3 cellular contexts compared by ENCODE assay signal in the genomic region with DNA sequence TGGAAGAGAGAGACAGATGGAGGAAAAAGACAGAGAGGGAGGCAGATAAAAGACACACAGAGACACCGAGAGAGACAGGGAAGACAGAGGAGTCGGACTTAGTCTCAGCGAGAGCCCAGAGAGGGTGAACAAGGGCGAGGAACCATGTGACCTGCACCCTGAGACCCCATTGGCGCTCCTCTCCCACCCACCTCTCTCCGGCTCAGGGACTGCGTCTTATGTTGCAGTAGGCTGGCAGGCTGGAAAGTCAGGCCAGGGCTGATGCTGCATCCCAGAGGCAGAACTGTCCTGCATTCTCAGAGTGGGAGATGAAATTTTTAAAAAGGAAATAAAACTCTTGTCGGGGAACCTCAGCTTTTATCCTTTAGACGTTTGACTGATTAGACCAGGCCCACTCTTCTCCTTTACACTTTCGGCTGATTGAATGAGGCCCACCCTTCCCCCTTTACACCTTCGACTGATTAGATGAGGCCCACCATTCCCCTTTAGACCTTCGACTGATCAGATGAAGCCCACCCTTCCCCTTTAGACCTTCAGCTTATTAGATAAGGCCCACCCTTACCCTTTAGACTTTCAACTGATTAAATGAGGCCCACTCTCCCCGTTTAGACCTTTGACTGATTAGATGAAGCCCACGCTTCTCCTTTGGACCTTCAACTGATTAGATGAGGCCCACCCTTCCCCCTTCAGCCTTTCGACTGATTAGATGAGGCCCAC.
TF ChIP-seq lines count a peak whose summit lies in the region.

No MANE protein-coding gene starts in this region.

TF ChIP-seq in SK-N-SH treated with all-trans-retinoic acid at 6 μM for 48 hours, 23 proteins besides CTCF, POLR2A, EP300 and RAD21:
- TF ChIP-seq ISL1 (CRISPR knock-in tag; IDR thresholded peaks at IDR 0.05): no peak
- no peak for TF ChIP-seq ZNF70 (CRISPR knock-in tag; IDR thresholded peaks at IDR 0.05)
- no peak for TF ChIP-seq RARB (CRISPR knock-in tag; IDR thresholded peaks at IDR 0.05)
- TF ChIP-seq, protein P1, sequence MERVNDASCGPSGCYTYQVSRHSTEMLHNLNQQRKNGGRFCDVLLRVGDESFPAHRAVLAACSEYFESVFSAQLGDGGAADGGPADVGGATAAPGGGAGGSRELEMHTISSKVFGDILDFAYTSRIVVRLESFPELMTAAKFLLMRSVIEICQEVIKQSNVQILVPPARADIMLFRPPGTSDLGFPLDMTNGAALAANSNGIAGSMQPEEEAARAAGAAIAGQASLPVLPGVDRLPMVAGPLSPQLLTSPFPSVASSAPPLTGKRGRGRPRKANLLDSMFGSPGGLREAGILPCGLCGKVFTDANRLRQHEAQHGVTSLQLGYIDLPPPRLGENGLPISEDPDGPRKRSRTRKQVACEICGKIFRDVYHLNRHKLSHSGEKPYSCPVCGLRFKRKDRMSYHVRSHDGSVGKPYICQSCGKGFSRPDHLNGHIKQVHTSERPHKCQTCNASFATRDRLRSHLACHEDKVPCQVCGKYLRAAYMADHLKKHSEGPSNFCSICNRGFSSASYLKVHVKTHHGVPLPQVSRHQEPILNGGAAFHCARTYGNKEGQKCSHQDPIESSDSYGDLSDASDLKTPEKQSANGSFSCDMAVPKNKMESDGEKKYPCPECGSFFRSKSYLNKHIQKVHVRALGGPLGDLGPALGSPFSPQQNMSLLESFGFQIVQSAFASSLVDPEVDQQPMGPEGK (CRISPR knock-in tag; IDR thresholded peaks at IDR 0.05; ENCODE audit: borderline replicate concordance): no peak
- TF ChIP-seq TSHZ2 (CRISPR knock-in tag; IDR thresholded peaks at IDR 0.05): no peak
- TF ChIP-seq GLIS3 (CRISPR knock-in tag; IDR thresholded peaks at IDR 0.05): no peak
- no peak for TF ChIP-seq BACH2 (CRISPR knock-in tag; IDR thresholded peaks at IDR 0.05; ENCODE audit: borderline replicate concordance)
- TF ChIP-seq OSR1 (CRISPR knock-in tag; IDR thresholded peaks at IDR 0.05): no peak
- no peak for TF ChIP-seq TOX (CRISPR knock-in tag; IDR thresholded peaks at IDR 0.05; ENCODE audit: borderline replicate concordance)
- no peak for TF ChIP-seq ESRRG (CRISPR knock-in tag; IDR thresholded peaks at IDR 0.05)
- TF ChIP-seq ZFP3 (CRISPR knock-in tag; IDR thresholded peaks at IDR 0.05): no peak
- TF ChIP-seq SNAI2 (CRISPR knock-in tag; IDR thresholded peaks at IDR 0.05): no peak

TF ChIP-seq in SK-N-SH, 30 proteins besides CTCF, POLR2A, EP300 and RAD21:
- TF ChIP-seq POLR2AphosphoS5 (IDR thresholded peaks at IDR 0.05; ENCODE audit: low read depth, low read length): no peak
- TF ChIP-seq SMC3 (IDR thresholded peaks at IDR 0.05; ENCODE audit: low read depth, low read length): no peak
- TF ChIP-seq EZH2phosphoT487 (IDR thresholded peaks at IDR 0.05; ENCODE audit: borderline replicate concordance, low read depth): no peak
- no peak for TF ChIP-seq RFX5 (IDR thresholded peaks at IDR 0.05; ENCODE audit: low read length)
TF ChIP-seq in SK-N-SH: peak in this region for 0.

TF ChIP-seq in K562, 482 proteins besides CTCF, POLR2A, EP300 and RAD21:
- TF ChIP-seq FOXM1 (IDR thresholded peaks at IDR 0.05; ENCODE audit: low read depth) (peak; percentile 43; the same call in 1 of the 2 replicates), FOXM1 (CRISPR knock-in tag; IDR thresholded peaks at IDR 0.05; ENCODE audit: low read depth) (no peak), RBM25 (IDR thresholded peaks at IDR 0.05; ENCODE audit: low read depth, low read length, severe bottlenecking) (peak; percentile 17), ELF4 (CRISPR knock-in tag; IDR thresholded peaks at IDR 0.05) (no peak), ZNF134 (CRISPR knock-in tag; conservative IDR thresholded peaks at IDR 0.05) (peak; percentile 96)
TF ChIP-seq in K562: peak in this region for 3.
